Comparison of ENCODE assay signal across 14 cellular contexts in the genomic region with DNA sequence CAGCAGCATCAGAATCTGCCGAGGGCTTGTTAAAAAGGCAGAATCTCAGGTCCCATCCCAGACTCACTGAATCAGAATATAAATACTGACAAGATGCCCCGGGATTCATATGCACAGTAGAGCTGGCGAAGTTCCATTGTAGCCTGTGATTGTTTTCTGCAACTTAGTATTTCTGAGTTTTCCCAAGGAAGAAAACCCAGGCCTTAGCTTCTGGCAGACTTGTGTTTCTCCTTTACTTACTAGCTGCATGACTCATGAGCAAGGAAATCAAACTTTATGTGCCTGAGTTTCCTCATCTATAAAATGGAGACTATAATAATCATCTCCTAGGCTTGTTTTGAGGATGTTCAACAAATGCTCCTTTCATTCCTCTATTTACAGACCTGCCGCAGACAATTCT.
DNase-seq lines count a peak whose midpoint lies in the region; ATAC-seq, FAIRE-seq and TF ChIP-seq lines count a peak whose summit lies in the region.
"Had no signal": no experiment of that assay in that cellular context is flagged by ENCODE, and none has a peak within 500 bp of the region (broad histone marks: within the 10 kb centered on the region; RNA-seq: fewer than 3 reads in every experiment).

No MANE protein-coding gene starts in this region.

- H4K20me1 ChIP-seq in astrocyte (ENCODE audit: insufficient read depth, low read length) (no peaks in the 10 kb centered on the region), MM.1S (ENCODE audit: insufficient read depth, low read length) (no peaks in the 10 kb centered on the region)

- H3K27me3 ChIP-seq in HUES48 (ENCODE audit: control insufficient read depth, insufficient read depth, low read length): no peaks in the 10 kb centered on the region
- no peaks in the 10 kb centered on the region for H3K27me3 ChIP-seq in astrocyte (ENCODE audit: insufficient read depth, low read length)
- H3K27me3 ChIP-seq in MM.1S (replicated peaks; ENCODE audit: insufficient read depth, low read length): no peaks in the 10 kb centered on the region
- H3K27me3 ChIP-seq: spleen, tibial artery had no signal

- no peak for TF ChIP-seq POLR2A in GM12892 (IDR thresholded peaks at IDR 0.05; ENCODE audit: low read depth, low read length)

- H3K36me3 Mint-ChIP-seq in astrocyte (ENCODE audit: low read depth, unreplicated experiment): no peaks in the 10 kb centered on the region
- H3K36me3 Mint-ChIP-seq: natural killer cell had no signal

- no peaks in the 10 kb centered on the region for H3K36me3 ChIP-seq in HUES48 (ENCODE audit: control insufficient read depth, insufficient read depth, low read length)
- no peaks in the 10 kb centered on the region for H3K36me3 ChIP-seq in astrocyte (ENCODE audit: insufficient read depth, low read length)
- H3K36me3 ChIP-seq in MM.1S (replicated peaks; ENCODE audit: insufficient read depth, low read length): no peaks in the 10 kb centered on the region
- H3K36me3 ChIP-seq: spleen, tibial artery had no signal

- H3K4me1 ChIP-seq in HUES48 (ENCODE audit: control insufficient read depth, insufficient read depth, low read length): peaks cover 43% of the 10 kb centered on the region
- H3K4me1 ChIP-seq in astrocyte (ENCODE audit: insufficient read depth, low read length): no peaks in the 10 kb centered on the region
- H3K4me1 ChIP-seq in MM.1S (ENCODE audit: low read length): peaks cover 10% of the 10 kb centered on the region

- peaks cover 3% of the 10 kb centered on the region for H3K9me3 Mint-ChIP-seq in astrocyte (ENCODE audit: unreplicated experiment)

- no peak overlapping the region for H3K27ac Mint-ChIP-seq in astrocyte (ENCODE audit: unreplicated experiment)
- H3K27ac Mint-ChIP-seq: activated T-helper 2 cell treated with anti-CD3 and anti-CD28 coated beads, Interferon-gamma antibody, Interleukin-2, Interleukin-4, amounts not matched to agents 10 μg/mL and 5 μg/mL and 100 μg/mL, durations not matched to agents 14 hours and 24 hours and 36 hours; natural killer cell had no signal

- no peaks in the 10 kb centered on the region for H3F3A ChIP-seq in MM.1S (ENCODE audit: insufficient read depth, low read length)

- DNase-seq in astrocyte (ENCODE audit: low read depth) (peak; percentile 30), foreskin melanocyte (peak; percentile 51), smooth muscle cell of the brain vasculature (ENCODE audit: low read depth, low spot score) (peak; percentile 12), GM12892 (ENCODE audit: insufficient read length) (no peak), A172 (ENCODE audit: low spot score) (no peak), MM.1S (no peak)
- DNase-seq: activated CD4-positive, alpha-beta T cell treated with anti-CD3 and anti-CD28 coated beads for 4 hours; natural killer cell; NCI-H2029; spleen; tibial artery had no signal

- TF ChIP-seq CTCF in astrocyte (IDR thresholded peaks at IDR 0.05; ENCODE audit: insufficient read depth, low read depth, low read length): no peak
- no peak for TF ChIP-seq CTCF in MM.1S (IDR thresholded peaks at IDR 0.05; ENCODE audit: low read length)

- 0 out of 2 replicates have a peak overlapping the region, but pooled peaks have one; percentile 5 for H3K4me3 ChIP-seq in HUES48 (ENCODE audit: low read depth, low read length)
- no peak overlapping the region for H3K4me3 ChIP-seq in astrocyte (ENCODE audit: insufficient read depth, low read depth, low read length)
- no peak overlapping the region for H3K4me3 ChIP-seq in MM.1S (ENCODE audit: low read length)
- H3K4me3 ChIP-seq: spleen, tibial artery had no signal

- H3K4me2 ChIP-seq in astrocyte (ENCODE audit: low read length) (no peak overlapping the region), MM.1S (ENCODE audit: low read depth, low read length) (no peak overlapping the region)

- H2AFZ ChIP-seq in astrocyte (ENCODE audit: low read depth, low read length) (no peak overlapping the region), MM.1S (ENCODE audit: low read length) (no peak overlapping the region)

- H3K9ac ChIP-seq in HUES48 (ENCODE audit: low read depth, low read length) (no peak overlapping the region), astrocyte (ENCODE audit: low read length) (no peak overlapping the region), MM.1S (ENCODE audit: low read length) (no peak overlapping the region)

- H3K9me3 ChIP-seq in HUES48 (ENCODE audit: control insufficient read depth, insufficient read depth, low read length) (no peaks in the 10 kb centered on the region), astrocyte (ENCODE audit: insufficient read depth, low read depth, low read length) (no peaks in the 10 kb centered on the region), MM.1S (replicated peaks; ENCODE audit: insufficient read depth, low read length) (no peaks in the 10 kb centered on the region)
- H3K9me3 ChIP-seq: spleen, tibial artery had no signal

- H3K27ac ChIP-seq in HUES48 (ENCODE audit: low read depth, low read length) (peak overlapping the region; percentile 82), astrocyte (ENCODE audit: low read depth, low read length) (no peak overlapping the region), MM.1S (ENCODE audit: low read length) (no peak overlapping the region)

- no peaks in the 10 kb centered on the region for H3K79me2 ChIP-seq in astrocyte (ENCODE audit: insufficient read depth, low read length)
- H3K79me2 ChIP-seq in MM.1S (ENCODE audit: low read length): no peaks in the 10 kb centered on the region

- H3K9me2 ChIP-seq in MM.1S (replicated peaks; ENCODE audit: insufficient read depth, low read length): no peaks in the 10 kb centered on the region

- no peak for FAIRE-seq in astrocyte (lab: Jason Lieb, UNC)
- FAIRE-seq in GM12892 (lab: Jason Lieb, UNC): no peak

- no peak for ATAC-seq in GM18867 (IDR thresholded peaks at IDR 0.05; ENCODE audit: unreplicated experiment)
- ATAC-seq: natural killer cell had no signal

- no peak overlapping the region for H3K4me3 Mint-ChIP-seq in astrocyte (ENCODE audit: unreplicated experiment)
- H3K4me3 Mint-ChIP-seq: natural killer cell had no signal

- peaks cover 7% of the 10 kb centered on the region for H3K4me1 Mint-ChIP-seq in astrocyte (ENCODE audit: low read depth, unreplicated experiment)

- H3K27me3 Mint-ChIP-seq in astrocyte (ENCODE audit: low read depth, unreplicated experiment): no peaks in the 10 kb centered on the region

Comparison
In these comparisons a context has a peak if more than half of its experiments do, and no peak if none do; other contexts are left out.
1. DNase-seq: peak in astrocyte (single experiment), foreskin melanocyte (single experiment) and smooth muscle cell of the brain vasculature (single experiment); none in GM12892 (single experiment), A172 (single experiment) and MM.1S (single experiment).